ENCODE assay signal across 17 cellular contexts in the genomic region with DNA sequence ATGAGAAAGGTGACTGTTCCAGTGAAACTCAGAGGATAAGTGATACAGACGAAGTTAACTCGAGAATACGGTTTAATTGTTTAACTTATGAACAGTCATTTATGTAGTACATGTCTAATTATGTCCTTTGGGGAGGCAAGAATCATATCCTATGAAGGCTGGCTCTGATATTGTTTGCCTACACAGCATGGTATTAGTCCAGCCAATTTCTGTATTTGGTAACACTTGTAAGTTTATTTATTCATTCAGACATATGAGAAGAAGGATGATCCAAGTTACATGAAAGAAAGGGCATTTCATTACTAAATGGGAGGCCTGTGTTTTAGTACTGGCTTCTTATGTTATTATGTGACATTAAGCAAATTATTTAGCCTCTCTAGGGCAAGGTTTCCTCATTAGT.
DNase-seq lines count a peak whose midpoint lies in the region; TF ChIP-seq lines count a peak whose summit lies in the region.
"Had no signal": no experiment of that assay in that cellular context is flagged by ENCODE, and none has a peak within 500 bp of the region (broad histone marks: within the 10 kb centered on the region; RNA-seq: fewer than 3 reads in every experiment).

No MANE protein-coding gene starts in this region.

- H3K9me3 ChIP-seq in osteoblast (ENCODE audit: low read depth, low read length), result no peaks in the 10 kb centered on the region

- no peak for TF ChIP-seq CTCF in osteoblast (IDR thresholded peaks at IDR 0.05; ENCODE audit: extremely low read depth, low read depth, low read length)

- H2AFZ ChIP-seq in osteoblast (ENCODE audit: low read length), result no peak overlapping the region
- H2AFZ ChIP-seq: GM23338, PC-9 had no signal

- DNase-seq in AG08395 (ENCODE audit: low spot score) (peak; percentile 10), NCI-H748 (lab: John Stamatoyannopoulos, UW; ENCODE audit: unreplicated experiment) (peak; percentile 88), epithelial cell of prostate (ENCODE audit: low read depth, low spot score) (no peak), osteoblast (ENCODE audit: insufficient read length, low spot score, missing footprints) (no peak), NCI-H345 (lab: John Stamatoyannopoulos, UW) (no peak), SIG-M5 treated with dmso at 0.1 percent for 504 hours (lab: John Stamatoyannopoulos, UW; ENCODE audit: unreplicated experiment) (no peak), RKO (ENCODE audit: low spot score) (no peak)
- DNase-seq: DMS 273 treated with DMSO at 0.1 percent for 48 hours, GDM1, Karpas-422, NCI-H1105, NCI-H187, NCI-H526 treated with DMSO at 0.1 percent for 48 hours, PC-9 had no signal

- no peaks in the 10 kb centered on the region for H3K79me2 ChIP-seq in osteoblast (ENCODE audit: insufficient read depth, low read length)

- H3K36me3 ChIP-seq in osteoblast (ENCODE audit: insufficient read depth, low read length), result no peaks in the 10 kb centered on the region

- H3K4me1 ChIP-seq in osteoblast (ENCODE audit: insufficient read depth, low read length), result peaks cover 6% of the 10 kb centered on the region

- no peak overlapping the region for H3K4me3 ChIP-seq in osteoblast (ENCODE audit: insufficient read depth, low read length)
- H3K4me3 ChIP-seq: GM12878, GM23338, PC-9 had no signal

- peak overlapping the region; percentile 1 for H3K4me2 ChIP-seq in osteoblast (ENCODE audit: insufficient read depth, low read length)
- H3K4me2 ChIP-seq: GM23338, PC-9 had no signal

- H4K20me1 ChIP-seq in osteoblast (ENCODE audit: insufficient read depth, low read length), result no peaks in the 10 kb centered on the region

- H3K27ac ChIP-seq in epithelial cell of prostate (peak overlapping the region; percentile 36), osteoblast (ENCODE audit: low read depth, low read length) (peak overlapping the region; percentile 59)
- H3K27ac ChIP-seq: C4-2B, PC-9 had no signal

- H3K27me3 ChIP-seq in osteoblast (ENCODE audit: insufficient read depth, low read length), result no peaks in the 10 kb centered on the region

Comparison
In these comparisons a context has a peak if more than half of its experiments do, and no peak if none do; other contexts are left out.
1. DNase-seq: peak in AG08395 (single experiment) and NCI-H748 (single experiment); none in epithelial cell of prostate (single experiment), osteoblast (single experiment), NCI-H345 (single experiment), SIG-M5 treated with dmso at 0.1 percent for 504 hours (single experiment) and RKO (single experiment).